Comparison of ENCODE assay signal across 23 cellular contexts in the genomic region with DNA sequence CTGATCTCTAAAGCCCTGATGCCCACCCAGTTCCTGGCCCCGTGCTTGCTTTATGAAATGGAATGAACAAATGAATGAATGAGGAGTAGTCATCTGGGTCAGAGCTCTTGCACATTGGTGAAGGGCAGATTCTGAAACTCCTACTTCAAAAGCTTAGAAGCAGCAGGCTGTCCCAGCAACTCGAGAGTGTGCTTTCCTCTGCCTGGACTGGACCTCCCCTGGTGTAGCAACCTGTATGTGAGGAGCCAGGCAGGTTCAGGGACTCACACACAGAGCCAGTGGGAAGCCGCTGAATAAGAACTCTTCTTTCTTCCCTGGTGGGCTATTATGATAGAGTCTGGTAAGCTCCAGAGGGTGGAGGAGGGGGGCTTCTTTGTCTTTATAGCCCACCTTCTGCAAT.
"Had no signal": no experiment of that assay in that cellular context is flagged by ENCODE, and none has a peak within 500 bp of the region (broad histone marks: within the 10 kb centered on the region; RNA-seq: fewer than 3 reads in every experiment).

No MANE protein-coding gene starts in this region.

- H3K27ac ChIP-seq: brain microvascular endothelial cell, cardiac muscle cell, Peyer's patch, RWPE1, SJCRH30, WERI-Rb-1 had no signal

- ATAC-seq: activated CD4-positive, CD25-positive, alpha-beta regulatory T cell treated with anti-CD3 and anti-CD28 coated beads, Interleukin-2, amount 50 U/mL, for 24 hours; activated CD8-positive, alpha-beta T cell treated with anti-CD3 and anti-CD28 coated beads for 36 hours; activated T-cell treated with anti-CD3 and anti-CD28 coated beads, Interleukin-2, amount 50 U/mL, for 72 hours had no signal

- H3K4me3 ChIP-seq: cardiac muscle cell, Peyer's patch, SJCRH30 had no signal

- DNase-seq: activated CD4-positive, alpha-beta T cell treated with anti-CD3 and anti-CD28 coated beads for 4 hours; activated CD8-positive, alpha-beta memory T cell treated with anti-CD3 and anti-CD28 coated beads, Interleukin-2, amount 50 U/mL, for 4 hours; activated CD8-positive, alpha-beta T cell treated with anti-CD3 and anti-CD28 coated beads for 36 hours; activated gamma-delta T cell treated with Interleukin-2 at 50 U/mL for 16 hours; activated naive CD4-positive, alpha-beta T cell treated with anti-CD3 and anti-CD28 coated beads, Interleukin-2, amount 10 ng/mL, durations not matched to agents 7 days and 5 days; activated naive CD8-positive, alpha-beta T cell treated with anti-CD3 and anti-CD28 coated beads for 36 hours; activated T-cell treated with anti-CD3 and anti-CD28 coated beads, Interleukin-2, amount 50 U/mL, for 72 hours; brain microvascular endothelial cell; NCI-H1694; NCI-H2029; NCI-H345; NCI-H510A; NCI-H526 treated with DMSO at 0.1 percent for 48 hours; NK-92 treated with Interleukin-12 subunit alpha and Interleukin-12 subunit beta, amount 100 ng/mL, for 24 hours; Peyer's patch; Right ventricle myocardium superior; SJCRH30; SK-N-SH; T-helper 1 cell; WERI-Rb-1 had no signal
